In genomic region chr9:128203024-128203841, GRCh38 we compare ENCODE assay signal across 9 cellular contexts. TPM values are rescaled to one million over a fixed set of nuclear protein-coding genes. Genes with fewer than 3 reads are reported as not detected.
DNase-seq lines count a peak whose midpoint lies in the region; ATAC-seq, FAIRE-seq and TF ChIP-seq lines count a peak whose summit lies in the region.
"Had no signal": no experiment of that assay in that cellular context is flagged by ENCODE, and none has a peak within 500 bp of the region (broad histone marks: within the 10 kb centered on the region; RNA-seq: fewer than 3 reads in every experiment).

Gene DNM1 (plus strand): TSS chr9:128203379. CDS start chr9:128203471, 92 bp downstream.

- no peak for FAIRE-seq in D721Med (lab: Jason Lieb, UNC)
- FAIRE-seq: islet of Langerhans had no signal

- no peaks in the 10 kb centered on the region for H3K36me3 ChIP-seq in right atrium auricular region
- no peaks in the 10 kb centered on the region for H3K36me3 ChIP-seq in prostate gland
- no peaks in the 10 kb centered on the region for H3K36me3 ChIP-seq in urinary bladder (ENCODE audit: insufficient read depth)

- peak; percentile 69 for ATAC-seq in GM21619 (IDR thresholded peaks at IDR 0.05; ENCODE audit: unreplicated experiment)

- TF ChIP-seq CTCF in D721Med (IDR thresholded peaks at IDR 0.05; ENCODE audit: insufficient read depth, missing control alignments), result peak; percentile 62
- TF ChIP-seq CTCF in right atrium auricular region (IDR thresholded peaks at IDR 0.05), result peak; percentile 92 to 96
- peak; percentile 81 to 98 (median 89) for TF ChIP-seq CTCF in prostate gland (IDR thresholded peaks at IDR 0.05)

- H3K4me3 ChIP-seq in right atrium auricular region (peak within 1 kb of the TSS; percentile 46 to 65), prostate gland (peak within 1 kb of the TSS; percentile 39 to 49), urinary bladder (ENCODE audit: low read depth, low read length) (peak within 1 kb of the TSS; percentile 64)

- H3K9me3 ChIP-seq in right atrium auricular region (no peaks in the 10 kb centered on the region), prostate gland (no peaks in the 10 kb centered on the region)

- intact Hi-C loops in prostate gland (cut with DNase I), result no loop called here

- H3K27ac ChIP-seq in right atrium auricular region (peak within 1 kb of the TSS; percentile 23 to 53), prostate gland (peak within 1 kb of the TSS in 1 of 2 donors; percentile 4), urinary bladder (ENCODE audit: low read depth) (no peak within 1 kb of the TSS)

- WGBS in prostate gland, result 1% methylated on average over 54 of the region's 91 CpGs
- WGBS in urinary bladder, result under 1% methylated on average over 91 of the region's 91 CpGs

- H3K27me3 ChIP-seq in right atrium auricular region, result no peaks in the 10 kb centered on the region
- no peaks in the 10 kb centered on the region for H3K27me3 ChIP-seq in prostate gland (replicated peaks; ENCODE audit: insufficient read depth)

- peaks cover 0 to 18% of the 10 kb centered on the region in 2 donors for H3K4me1 ChIP-seq in right atrium auricular region
- peaks cover 8% of the 10 kb centered on the region for H3K4me1 ChIP-seq in prostate gland (replicated peaks)
- H3K4me1 ChIP-seq in urinary bladder (ENCODE audit: insufficient read depth), result no peaks in the 10 kb centered on the region

- peak; percentile 86 for DNase-seq in D721Med (ENCODE audit: insufficient read length, low spot score)
- peak; percentile 32 for DNase-seq in LHCN-M2 (ENCODE audit: low read depth)
- DNase-seq in T-helper 1 cell, result peak; percentile 54 to 79 (median 56)
- DNase-seq in amygdala (lab: John Stamatoyannopoulos, UW), result peak in 32 of 56 donors; percentile 19 to 71 (median 48)
- no peak for DNase-seq in right atrium auricular region (ENCODE audit: low spot score)
- peak; percentile 18 for DNase-seq in prostate gland (ENCODE audit: low spot score)

- TF ChIP-seq POLR2A in prostate gland (IDR thresholded peaks at IDR 0.05), result no peak

RNA-seq across cellular contexts. Expression of gene DNM1, which starts in this region (rescaled TPM):
- 0.17 TPM in 1 of 2 replicates, not detected in the other for total RNA-seq in LHCN-M2 (2014; rRNA removed)
- 0.26 TPM for polyA plus RNA-seq in LHCN-M2 (2012)
- total RNA-seq in right atrium auricular region, result 1 to 10 TPM; 2.5 to 3.9 TPM
- 1 to 10 TPM; 2.0 to 7.7 TPM for total RNA-seq in prostate gland
- 68.3 TPM for total RNA-seq in urinary bladder
- 15.2 TPM for polyA plus RNA-seq in urinary bladder

Comparison
In these comparisons a context has a peak if more than half of its experiments do, and no peak if none do; other contexts are left out.
1. Peak in DNase-seq in LHCN-M2; RNA of the gene not detected or under 1 TPM.